In genomic region chr3:52533623-52534280, GRCh38 we compare ENCODE assay signal across 8 cellular contexts. TPM values are rescaled to one million over a fixed set of nuclear protein-coding genes. Genes with fewer than 3 reads are reported as not detected.
DNase-seq lines count a peak whose midpoint lies in the region; ATAC-seq and TF ChIP-seq lines count a peak whose summit lies in the region.

NT5DC2 (minus strand) TSS chr3:52533857; CDS start chr3:52533737, 120 bp downstream.

- H3K4me1 Mint-ChIP-seq in activated T-helper 17 cell treated with anti-CD3 and anti-CD28 coated beads, Interleukin-2, amount 50 U/mL, for 72 hours = peaks cover 17% of the 10 kb centered on the region
- peaks cover 26 to 40% (median 36%) of the 10 kb centered on the region in 4 donors for H3K4me1 Mint-ChIP-seq in naive thymus-derived CD8-positive, alpha-beta T cell
- H3K4me1 Mint-ChIP-seq in stimulated activated naive CD8-positive, alpha-beta T cell treated with anti-CD3 and anti-CD28 coated beads, Interleukin-15, amount 100 ng/mL, for 72 hours = peaks cover 55% of the 10 kb centered on the region

- peak within 1 kb of the TSS; percentile 88 for H3K4me3 Mint-ChIP-seq in activated T-helper 17 cell treated with anti-CD3 and anti-CD28 coated beads, Interleukin-2, amount 50 U/mL, for 72 hours
- peak within 1 kb of the TSS; percentile 61 to 100 (median 86) for H3K4me3 Mint-ChIP-seq in naive thymus-derived CD8-positive, alpha-beta T cell
- H3K4me3 Mint-ChIP-seq in stimulated activated naive CD8-positive, alpha-beta T cell treated with anti-CD3 and anti-CD28 coated beads, Interleukin-15, amount 100 ng/mL, for 72 hours = peak within 1 kb of the TSS; percentile 84 to 91

- DNase-seq in NCI-H2107 (lab: John Stamatoyannopoulos, UW) (peak; percentile 58), NCI-H2107 treated with DMSO at 0.1 percent for 48 hours (lab: John Stamatoyannopoulos, UW; ENCODE audit: unreplicated experiment) (no peak), OCI-M1 (lab: John Stamatoyannopoulos, UW) (peak; percentile 67), fibroblast of mammary gland (ENCODE audit: low read depth) (peak; percentile 51)
- DNase-seq in naive thymus-derived CD8-positive, alpha-beta T cell = peak; percentile 36 to 75 (median 56)
- DNase-seq in stimulated activated naive CD8-positive, alpha-beta T cell treated with anti-CD3 and anti-CD28 coated beads, Interleukin-15, amount 100 ng/mL, for 72 hours = peak; percentile 72 to 74

- no peaks in the 10 kb centered on the region for H3K27me3 Mint-ChIP-seq in activated T-helper 17 cell treated with anti-CD3 and anti-CD28 coated beads, Interleukin-2, amount 50 U/mL, for 72 hours
- H3K27me3 Mint-ChIP-seq in naive thymus-derived CD8-positive, alpha-beta T cell = no peaks in the 10 kb centered on the region
- no peaks in the 10 kb centered on the region for H3K27me3 Mint-ChIP-seq in stimulated activated naive CD8-positive, alpha-beta T cell treated with anti-CD3 and anti-CD28 coated beads, Interleukin-15, amount 100 ng/mL, for 72 hours

- H3K4me3 ChIP-seq in fibroblast of mammary gland (ENCODE audit: control insufficient read depth, low read depth, low read length) = peak within 1 kb of the TSS; percentile 71

- ATAC-seq in HG03159 (IDR thresholded peaks at IDR 0.05; ENCODE audit: unreplicated experiment) = peak; percentile 37
- ATAC-seq in activated T-helper 17 cell treated with anti-CD3 and anti-CD28 coated beads, Interleukin-2, amount 50 U/mL, for 72 hours (replicated peaks) = peak; percentile 39
- peak; percentile 23 to 48 for ATAC-seq in naive thymus-derived CD8-positive, alpha-beta T cell
- peak; percentile 56 for ATAC-seq in stimulated activated naive CD8-positive, alpha-beta T cell treated with anti-CD3 and anti-CD28 coated beads, Interleukin-15, amount 100 ng/mL, for 72 hours

- peaks cover 19% of the 10 kb centered on the region for H3K36me3 Mint-ChIP-seq in activated T-helper 17 cell treated with anti-CD3 and anti-CD28 coated beads, Interleukin-2, amount 50 U/mL, for 72 hours (ENCODE audit: low read depth)
- no peaks in the 10 kb centered on the region for H3K36me3 Mint-ChIP-seq in naive thymus-derived CD8-positive, alpha-beta T cell

- TF ChIP-seq CTCF in fibroblast of mammary gland (conservative IDR thresholded peaks at IDR 0.05; ENCODE audit: control insufficient read depth, insufficient read depth, low read depth, low read length) = no peak

- H3K9me3 Mint-ChIP-seq in activated T-helper 17 cell treated with anti-CD3 and anti-CD28 coated beads, Interleukin-2, amount 50 U/mL, for 72 hours = no peaks in the 10 kb centered on the region
- no peaks in the 10 kb centered on the region for H3K9me3 Mint-ChIP-seq in naive thymus-derived CD8-positive, alpha-beta T cell
- H3K9me3 Mint-ChIP-seq in stimulated activated naive CD8-positive, alpha-beta T cell treated with anti-CD3 and anti-CD28 coated beads, Interleukin-15, amount 100 ng/mL, for 72 hours = no peaks in the 10 kb centered on the region

- POLR2A ChIA-PET in naive thymus-derived CD8-positive, alpha-beta T cell (lab: Charles Lee) = interaction anchor here (1.1 kb wide), 1 partner anchor 79 kb away, joined by 3 read pairs; the partner anchor contains the start of gene NISCH

- peak within 1 kb of the TSS; percentile 85 for H3K27ac Mint-ChIP-seq in activated T-helper 17 cell treated with anti-CD3 and anti-CD28 coated beads, Interleukin-2, amount 50 U/mL, for 72 hours
- peak within 1 kb of the TSS in 6 of 10 donors; percentile 31 to 98 (median 76) for H3K27ac Mint-ChIP-seq in naive thymus-derived CD8-positive, alpha-beta T cell
- H3K27ac Mint-ChIP-seq in stimulated activated naive CD8-positive, alpha-beta T cell treated with anti-CD3 and anti-CD28 coated beads, Interleukin-15, amount 100 ng/mL, for 72 hours = peak within 1 kb of the TSS; percentile 57 to 85

RNA-seq across cellular contexts. Expression of gene NT5DC2, which starts in this region (rescaled TPM):
- total RNA-seq in activated T-helper 17 cell treated with anti-CD3 and anti-CD28 coated beads, Interleukin-2, amount 50 U/mL, for 72 hours = 10 to 100 TPM; 23.3 to 54.7 TPM
- 1 to 10 TPM; 2.3 to 3.5 TPM for total RNA-seq in naive thymus-derived CD8-positive, alpha-beta T cell
- polyA plus RNA-seq in naive thymus-derived CD8-positive, alpha-beta T cell = under 1 TPM in 2 of 3 donors, not detected in 1; 0.28 to 0.34 TPM

Comparison
In these comparisons a context has a peak if more than half of its experiments do, and no peak if none do; other contexts are left out.
1. RNA of gene NT5DC2 (total RNA-seq): 23.3 to 54.7 TPM in activated T-helper 17 cell treated with anti-CD3 and anti-CD28 coated beads, Interleukin-2, amount 50 U/mL, for 72 hours; 2.3 to 3.5 TPM in naive thymus-derived CD8-positive, alpha-beta T cell; every median in the first group is over 4 times any median in the second.
2. Peak in every context shown above with its lines, with median percentiles within 50 percentile points of each other: ATAC-seq, H3K27ac Mint-ChIP-seq and H3K4me3 Mint-ChIP-seq.